28 cellular contexts compared by ENCODE assay signal in the genomic region with DNA sequence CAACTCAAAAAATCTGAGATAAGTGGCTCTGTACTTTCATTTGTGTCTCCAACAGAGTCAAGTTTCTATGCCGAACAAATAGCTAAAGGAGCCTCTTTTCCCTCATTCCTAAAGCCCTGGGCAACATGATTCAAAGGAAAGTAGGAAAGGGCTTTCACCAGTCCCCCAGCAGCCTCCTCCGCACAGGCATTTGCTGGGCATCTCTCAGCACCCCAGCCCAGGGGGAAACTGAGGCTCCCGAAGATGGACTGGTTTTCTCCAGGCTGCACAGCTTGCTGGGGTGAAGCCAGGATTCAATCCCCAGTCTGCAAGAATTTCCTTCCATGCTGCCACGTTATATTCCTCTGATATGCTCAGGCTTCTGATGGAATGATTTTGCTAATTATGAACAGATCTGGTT.
"Had no signal": no experiment of that assay in that cellular context is flagged by ENCODE, and none has a peak within 500 bp of the region (broad histone marks: within the 10 kb centered on the region; RNA-seq: fewer than 3 reads in every experiment).

No MANE protein-coding gene starts in this region.

- H3K4me1 ChIP-seq: stomach, suprapubic skin, testis, thyroid gland, tibial artery, tibial nerve, transverse colon, upper lobe of left lung, upper lobe of right lung, uterus, vagina had no signal

- H3K27ac Mint-ChIP-seq: stimulated activated effector memory CD8-positive, alpha-beta T cell treated with anti-CD3 and anti-CD28 coated beads, Interleukin-12 subunit alpha, Interleukin-12 subunit beta, amount 100 ng/mL, for 72 hours; stimulated activated memory B cell treated with anti-CD40 and anti-IgM and Interleukin-4, amounts not matched to agents 10 μg/mL and 1 μg/mL and 100 μg/mL, for 72 hours; stimulated activated naive B cell treated with anti-CD40 and anti-IgM and Interleukin-4, amounts not matched to agents 10 μg/mL and 1 μg/mL and 100 μg/mL, for 72 hours; stimulated activated naive CD8-positive, alpha-beta T cell treated with anti-CD3 and anti-CD28 coated beads, Interleukin-15, Interleukin-2, amounts not matched to agents 100 ng/mL and 50 ng/mL, for 24 hours; type B pancreatic cell had no signal

- H3K27ac ChIP-seq: stomach, suprapubic skin, testis, thoracic aorta, thyroid gland, tibial artery, tibial nerve, transverse colon, upper lobe of left lung, upper lobe of right lung, uterus, vagina had no signal

- H3K9me3 ChIP-seq: testis, thyroid gland, uterus had no signal

- H3K4me3 Mint-ChIP-seq: stimulated activated effector memory CD8-positive, alpha-beta T cell treated with anti-CD3 and anti-CD28 coated beads, Interleukin-12 subunit alpha, Interleukin-12 subunit beta, amount 100 ng/mL, for 72 hours; stimulated activated memory B cell treated with anti-CD40 and anti-IgM and Interleukin-4, amounts not matched to agents 10 μg/mL and 1 μg/mL and 100 μg/mL, for 72 hours; stimulated activated naive B cell treated with anti-CD40 and anti-IgM and Interleukin-4, amounts not matched to agents 10 μg/mL and 1 μg/mL and 100 μg/mL, for 72 hours; stimulated activated naive CD8-positive, alpha-beta T cell treated with anti-CD3 and anti-CD28 coated beads, Interleukin-15, amount 100 ng/mL, for 72 hours; stimulated activated naive CD8-positive, alpha-beta T cell treated with anti-CD3 and anti-CD28 coated beads, Interleukin-15, Interleukin-2, amounts not matched to agents 100 ng/mL and 50 ng/mL, for 24 hours; type B pancreatic cell had no signal

- H3K4me1 Mint-ChIP-seq: stimulated activated effector memory CD8-positive, alpha-beta T cell treated with anti-CD3 and anti-CD28 coated beads, Interleukin-12 subunit alpha, Interleukin-12 subunit beta, amount 100 ng/mL, for 72 hours; stimulated activated memory B cell treated with anti-CD40 and anti-IgM and Interleukin-4, amounts not matched to agents 10 μg/mL and 1 μg/mL and 100 μg/mL, for 72 hours; stimulated activated naive B cell treated with anti-CD40 and anti-IgM and Interleukin-4, amounts not matched to agents 10 μg/mL and 1 μg/mL and 100 μg/mL, for 72 hours; stimulated activated naive CD8-positive, alpha-beta T cell treated with anti-CD3 and anti-CD28 coated beads, Interleukin-15, amount 100 ng/mL, for 72 hours had no signal

- H3K36me3 Mint-ChIP-seq: stimulated activated effector memory CD8-positive, alpha-beta T cell treated with anti-CD3 and anti-CD28 coated beads, Interleukin-12 subunit alpha, Interleukin-12 subunit beta, amount 100 ng/mL, for 72 hours had no signal

- H3K36me3 ChIP-seq: stomach, suprapubic skin, thoracic aorta, thyroid gland, tibial nerve, transverse colon, upper lobe of left lung, upper lobe of right lung, uterus, vagina had no signal

- DNase-seq: stimulated activated CD4-positive, alpha-beta T cell treated with anti-CD3 and anti-CD28 coated beads, Interleukin-2, amount 100 ng/mL, for 48 hours; stimulated activated CD4-positive, alpha-beta T cell treated with anti-CD3 and anti-CD28 coated beads, Interleukin-4, amount 100 ng/mL, for 1 hour; stimulated activated CD4-positive, alpha-beta T cell treated with anti-CD3 and anti-CD28 coated beads, Interleukin-4, amount 100 ng/mL, for 24 hours; stimulated activated CD4-positive, alpha-beta T cell treated with anti-CD3 and anti-CD28 coated beads, Interleukin-4, amount 100 ng/mL, for 4 hours; stimulated activated CD8-positive, alpha-beta memory T cell treated with anti-CD3 and anti-CD28 coated beads, Interleukin-4, amount 100 ng/mL, for 48 hours; stimulated activated naive B cell treated with anti-CD40 and anti-IgM and Interleukin-4, amounts not matched to agents 10 μg/mL and 1 μg/mL and 100 μg/mL, for 72 hours; stimulated activated naive CD4-positive, alpha-beta T cell; stimulated activated naive CD4-positive, alpha-beta T cell treated with Interleukin-2 at 50 U/mL for 16 hours; stimulated activated naive CD8-positive, alpha-beta T cell treated with anti-CD3 and anti-CD28 coated beads, Interleukin-15, amount 100 ng/mL, for 72 hours; stimulated activated naive CD8-positive, alpha-beta T cell treated with anti-CD3 and anti-CD28 coated beads, Interleukin-15, Interleukin-2, amounts not matched to agents 100 U/mL and 50 U/mL, for 24 hours; stomach; substantia nigra; testis; thyroid gland; tibial artery; transverse colon; trophoblast cell; upper lobe of right lung; uterus had no signal

- ATAC-seq: stimulated activated effector memory CD8-positive, alpha-beta T cell treated with anti-CD3 and anti-CD28 coated beads, Interleukin-12 subunit alpha, Interleukin-12 subunit beta, amount 100 ng/mL, for 72 hours; stimulated activated naive B cell treated with anti-CD40 and anti-IgM and Interleukin-4, amounts not matched to agents 10 μg/mL and 1 μg/mL and 100 μg/mL, for 72 hours; stimulated activated naive CD8-positive, alpha-beta T cell treated with anti-CD3 and anti-CD28 coated beads, Interleukin-15, amount 100 ng/mL, for 72 hours; stimulated activated naive CD8-positive, alpha-beta T cell treated with anti-CD3 and anti-CD28 coated beads, Interleukin-15, Interleukin-2, amounts not matched to agents 100 U/mL and 50 U/mL, for 24 hours; upper lobe of right lung had no signal

- H3K27me3 Mint-ChIP-seq: stimulated activated memory B cell treated with anti-CD40 and anti-IgM and Interleukin-4, amounts not matched to agents 10 μg/mL and 1 μg/mL and 100 μg/mL, for 72 hours; stimulated activated naive CD8-positive, alpha-beta T cell treated with anti-CD3 and anti-CD28 coated beads, Interleukin-15, Interleukin-2, amounts not matched to agents 100 ng/mL and 50 ng/mL, for 24 hours had no signal

- H3K4me3 ChIP-seq: stomach, suprapubic skin, testis, thoracic aorta, thyroid gland, tibial artery, tibial nerve, transverse colon, upper lobe of left lung, upper lobe of right lung, uterus, vagina had no signal

- H3K27me3 ChIP-seq: suprapubic skin, testis, thyroid gland, tibial artery, tibial nerve, transverse colon, upper lobe of left lung, upper lobe of right lung, uterus, vagina had no signal
